27 cellular contexts compared by ENCODE assay signal in genomic region chr1:167612986-167613385, GRCh38.
"Had no signal": no experiment of that assay in that cellular context is flagged by ENCODE, and none has a peak within 500 bp of the region (broad histone marks: within the 10 kb centered on the region; RNA-seq: fewer than 3 reads in every experiment).

No MANE protein-coding gene starts in this region.

- H3K27ac ChIP-seq: adrenal gland, SK-N-MC had no signal

- H3K36me3 ChIP-seq: adrenal gland had no signal

- H3K9me3 ChIP-seq: adrenal gland had no signal

- DNase-seq: activated CD4-positive, CD25-positive, alpha-beta regulatory T cell; activated CD8-positive, alpha-beta memory T cell treated with anti-CD3 and anti-CD28 coated beads, Interleukin-2, amount 50 U/mL, for 4 hours; activated CD8-positive, alpha-beta T cell treated with anti-CD3 and anti-CD28 coated beads for 36 hours; activated naive CD4-positive, alpha-beta T cell treated with anti-CD3 and anti-CD28 coated beads, Interleukin-2, amount 50 U/mL, for 16 hours; activated naive CD8-positive, alpha-beta T cell treated with anti-CD3 and anti-CD28 coated beads, Interleukin-2, amount 10 ng/mL, durations not matched to agents 7 days and 5 days; activated T-cell treated with anti-CD3 and anti-CD28 coated beads, Interleukin-2, amount 50 U/mL, for 72 hours; adrenal gland; anterior cingulate cortex; cerebellar nuclear complex; MM.1S; NCI-H1048; NCI-H1694; NCI-H2029 treated with DMSO at 0.1 percent for 48 hours; NCI-H345; NCI-H510A; NCI-H526 treated with DMSO at 0.1 percent for 48 hours; NCI-H82; OCI-M1; RPMI8226; T-cell; T-helper 2 cell; T1000 had no signal

- FAIRE-seq: TTC549 had no signal

- H3K27me3 Mint-ChIP-seq: activated CD8-positive, alpha-beta T cell treated with anti-CD3 and anti-CD28 coated beads for 36 hours; activated naive CD8-positive, alpha-beta T cell treated with anti-CD3 and anti-CD28 coated beads, Interleukin-2, amount 10 ng/mL, durations not matched to agents 7 days and 5 days; T-cell had no signal

- H3K4me3 ChIP-seq: adrenal gland, SK-N-MC had no signal

- H3K27me3 ChIP-seq: adrenal gland had no signal

- H3K4me3 Mint-ChIP-seq: activated CD8-positive, alpha-beta T cell treated with anti-CD3 and anti-CD28 coated beads for 36 hours; activated naive CD8-positive, alpha-beta T cell treated with anti-CD3 and anti-CD28 coated beads, Interleukin-2, amount 10 ng/mL, durations not matched to agents 7 days and 5 days; activated T-cell treated with anti-CD3 and anti-CD28 coated beads, Interleukin-2, amount 50 U/mL, for 72 hours; T-cell had no signal

- ATAC-seq: activated T-cell treated with anti-CD3 and anti-CD28 coated beads, Interleukin-2, amount 50 U/mL, for 72 hours; Panc1; Right ventricle myocardium inferior; T-cell had no signal

- H3K27ac Mint-ChIP-seq: activated CD8-positive, alpha-beta T cell treated with anti-CD3 and anti-CD28 coated beads for 36 hours; activated naive CD8-positive, alpha-beta T cell treated with anti-CD3 and anti-CD28 coated beads, Interleukin-2, amount 10 ng/mL, durations not matched to agents 7 days and 5 days; activated T-cell treated with anti-CD3 and anti-CD28 coated beads, Interleukin-2, amount 50 U/mL, for 72 hours; activated T-helper 2 cell treated with anti-CD3 and anti-CD28 coated beads, Interferon-gamma antibody, Interleukin-2, Interleukin-4, amounts not matched to agents 10 μg/mL and 5 μg/mL and 100 μg/mL, durations not matched to agents 14 hours and 24 hours and 36 hours had no signal
